In genomic region chrX:118502121-118502794, GRCh38 we compare ENCODE assay signal across 12 cellular contexts. TPM values are rescaled to one million over a fixed set of nuclear protein-coding genes. Genes with fewer than 3 reads are reported as not detected.
DNase-seq lines count a peak whose midpoint lies in the region; ATAC-seq and TF ChIP-seq lines count a peak whose summit lies in the region.
"Had no signal": no experiment of that assay in that cellular context is flagged by ENCODE, and none has a peak within 500 bp of the region (broad histone marks: within the 10 kb centered on the region; RNA-seq: fewer than 3 reads in every experiment).

No MANE protein-coding gene starts in this region.

- ATAC-seq in HG03442 (IDR thresholded peaks at IDR 0.05; ENCODE audit: unreplicated experiment) (peak; percentile 43), T-helper 17 cell (peak; percentile 63)
- peak; percentile 35 for ATAC-seq in effector memory CD8-positive, alpha-beta T cell (replicated peaks)
- ATAC-seq: foreskin keratinocyte had no signal

- intact Hi-C loops in CD14-positive monocyte (cut with micrococcal nuclease) (no loop called here), vagina (cut with DNase I) (no loop called here), uterus (cut with DNase I; ENCODE audit: low total_unique reads) (no loop called here)

- TF ChIP-seq POLR2A in vagina (IDR thresholded peaks at IDR 0.05) (no peak), uterus (IDR thresholded peaks at IDR 0.05) (no peak)

- H3K4me3 ChIP-seq in vagina (no peak overlapping the region), uterus (no peak overlapping the region)

- peaks cover 0 to 6% (median 2%) of the 10 kb centered on the region in 7 donors for H3K9me3 Mint-ChIP-seq in CD14-positive monocyte
- no peaks in the 10 kb centered on the region for H3K9me3 Mint-ChIP-seq in effector memory CD8-positive, alpha-beta T cell

- H3K4me1 Mint-ChIP-seq in CD14-positive monocyte (peaks cover 63% of the 10 kb centered on the region), T-helper 17 cell (peaks cover 40% of the 10 kb centered on the region)
- peaks cover 33 to 54% of the 10 kb centered on the region in 2 donors for H3K4me1 Mint-ChIP-seq in effector memory CD8-positive, alpha-beta T cell (ENCODE audit: low read depth in 2 of 2)

- H3K36me3 Mint-ChIP-seq in CD14-positive monocyte (peaks cover 6 to 14% of the 10 kb centered on the region in 2 donors), T-helper 17 cell (ENCODE audit: low read depth) (no peaks in the 10 kb centered on the region)
- H3K36me3 Mint-ChIP-seq in effector memory CD8-positive, alpha-beta T cell (ENCODE audit: insufficient read depth) = peaks cover 14% of the 10 kb centered on the region

- H3K27ac Mint-ChIP-seq in CD14-positive monocyte (peak overlapping the region; percentile 84 to 97 (median 91)), T-helper 17 cell (peak overlapping the region; percentile 96)
- peak overlapping the region; percentile 96 to 97 for H3K27ac Mint-ChIP-seq in effector memory CD8-positive, alpha-beta T cell

- no peak for DNase-seq in CD14-positive monocyte (ENCODE audit: low spot score)
- no peak for DNase-seq in T-helper 17 cell
- no peak for DNase-seq in effector memory CD8-positive, alpha-beta T cell
- no peak for DNase-seq in stimulated activated CD4-positive, alpha-beta T cell treated with anti-CD3 and anti-CD28 coated beads, Interleukin-4, amount 100 ng/mL, for 24 hours
- no peak for DNase-seq in vagina (ENCODE audit: extremely low spot score in 2 of 2)
- no peak for DNase-seq in uterus
- DNase-seq in SHP77 (lab: John Stamatoyannopoulos, UW) = no peak
- DNase-seq: activated gamma-delta T cell, foreskin keratinocyte, NCI-H1930 had no signal

- no peak for TF ChIP-seq CTCF in CD14-positive monocyte (IDR thresholded peaks at IDR 0.05)
- TF ChIP-seq CTCF in vagina (IDR thresholded peaks at IDR 0.05) = no peak
- TF ChIP-seq CTCF in uterus (IDR thresholded peaks at IDR 0.05) = no peak

- peak overlapping the region; percentile 31 to 72 for H3K4me3 Mint-ChIP-seq in CD14-positive monocyte
- H3K4me3 Mint-ChIP-seq in T-helper 17 cell = peak overlapping the region; percentile 76
- peak overlapping the region; percentile 59 to 76 for H3K4me3 Mint-ChIP-seq in effector memory CD8-positive, alpha-beta T cell
- H3K4me3 Mint-ChIP-seq: neural crest cell had no signal

- H3K27ac ChIP-seq in vagina = no peak overlapping the region
- H3K27ac ChIP-seq in uterus = no peak overlapping the region
- H3K27ac ChIP-seq: foreskin keratinocyte had no signal

- H3K4me1 ChIP-seq in vagina (no peaks in the 10 kb centered on the region), uterus (no peaks in the 10 kb centered on the region)
- H3K4me1 ChIP-seq: foreskin keratinocyte had no signal

- H3K27me3 Mint-ChIP-seq in CD14-positive monocyte (ENCODE audit: low read depth in 3 of 3) (peaks cover 0 to 7% (median 0%) of the 10 kb centered on the region in 3 donors), T-helper 17 cell (no peaks in the 10 kb centered on the region)
- H3K27me3 Mint-ChIP-seq in effector memory CD8-positive, alpha-beta T cell = no peaks in the 10 kb centered on the region

- H3K9me3 ChIP-seq in T-helper 17 cell (ENCODE audit: control insufficient read depth, low read length, poor library complexity, severe bottlenecking) (no peaks in the 10 kb centered on the region), vagina (no peaks in the 10 kb centered on the region), uterus (no peaks in the 10 kb centered on the region)

- H3K27me3 ChIP-seq in vagina = no peaks in the 10 kb centered on the region
- no peaks in the 10 kb centered on the region for H3K27me3 ChIP-seq in uterus
- H3K27me3 ChIP-seq: foreskin keratinocyte had no signal

- H3K36me3 ChIP-seq in vagina = no peaks in the 10 kb centered on the region
- no peaks in the 10 kb centered on the region for H3K36me3 ChIP-seq in uterus

RNA-seq across cellular contexts. Expression of gene DOCK11, which starts 6.6 kb away (rescaled TPM):
- 10 to 100 TPM; 20.8 to 39.7 TPM for polyA plus RNA-seq in CD14-positive monocyte
- total RNA-seq in T-helper 17 cell (10 to 100 TPM; 86.3 to 92.6 TPM), vagina (20.6 TPM), uterus (10 to 100 TPM; 13.1 to 33.1 (median 25.4) TPM)
